In genomic region chr18:55214534-55214933, GRCh38 we compare ENCODE assay signal across 26 cellular contexts.
"Had no signal": no experiment of that assay in that cellular context is flagged by ENCODE, and none has a peak within 500 bp of the region (broad histone marks: within the 10 kb centered on the region; RNA-seq: fewer than 3 reads in every experiment).

No MANE protein-coding gene starts in this region.

- H2AFZ ChIP-seq: neural progenitor cell had no signal

- H3K27me3 ChIP-seq: dorsolateral prefrontal cortex, gastrocnemius medialis, left lung, neural progenitor cell, right atrium auricular region, tibial nerve, upper lobe of left lung had no signal

- H3K4me1 ChIP-seq: gastrocnemius medialis, left lung, prostate gland, right atrium auricular region, tibial nerve, upper lobe of left lung had no signal

- DNase-seq: dorsolateral prefrontal cortex; effector CD4-positive, alpha-beta T cell; foreskin fibroblast; gastrocnemius medialis; head of caudate nucleus; left cardiac atrium; left lung; mesenchymal stem cell; midbrain; naive thymus-derived CD4-positive, alpha-beta T cell; stimulated activated CD4-positive, alpha-beta T cell treated with anti-CD3 and anti-CD28 coated beads, Interleukin-12 subunit alpha, Interleukin-12 subunit beta, amount 100 ng/mL, for 4 hours; stimulated activated CD4-positive, alpha-beta T cell treated with anti-CD3 and anti-CD28 coated beads, Interleukin-1b, Interleukin-23, amount 100 ng/mL, for 48 hours; stimulated activated CD4-positive, alpha-beta T cell treated with anti-CD3 and anti-CD28 coated beads, Interleukin-4, amount 100 ng/mL, for 1 hour; stimulated activated CD8-positive, alpha-beta memory T cell treated with anti-CD3 and anti-CD28 coated beads, Interleukin-4, amount 100 ng/mL, for 48 hours; stimulated activated naive CD4-positive, alpha-beta T cell treated with Interleukin-2 at 50 U/mL for 16 hours; upper lobe of left lung had no signal

- H3K4me3 Mint-ChIP-seq: naive thymus-derived CD4-positive, alpha-beta T cell; nephron; neural progenitor cell had no signal

- H3K36me3 Mint-ChIP-seq: naive thymus-derived CD4-positive, alpha-beta T cell; neural progenitor cell had no signal

- H3K27ac ChIP-seq: dorsolateral prefrontal cortex, epithelial cell of prostate, gastrocnemius medialis, left lung, neural progenitor cell, prostate gland, right atrium auricular region, thoracic aorta, tibial nerve, upper lobe of left lung had no signal

- H3K27ac Mint-ChIP-seq: naive thymus-derived CD4-positive, alpha-beta T cell; nephron; neural progenitor cell had no signal

- H3K36me3 ChIP-seq: gastrocnemius medialis, left lung, neural progenitor cell, prostate gland, right atrium auricular region, thoracic aorta, tibial nerve, upper lobe of left lung had no signal

- H3K4me3 ChIP-seq: dorsolateral prefrontal cortex, gastrocnemius medialis, left lung, neural progenitor cell, prostate gland, right atrium auricular region, smooth muscle cell, thoracic aorta, tibial nerve, upper lobe of left lung had no signal

- H3K9me3 ChIP-seq: gastrocnemius medialis, left lung, prostate gland, right atrium auricular region, thoracic aorta, tibial nerve, upper lobe of left lung had no signal

- ATAC-seq: esophagus mucosa; gastrocnemius medialis; left cardiac atrium; left lung; naive thymus-derived CD4-positive, alpha-beta T cell; sciatic nerve had no signal

- H3K4me1 Mint-ChIP-seq: naive thymus-derived CD4-positive, alpha-beta T cell; nephron had no signal

- H3K9me3 Mint-ChIP-seq: neural progenitor cell had no signal

- H3K4me2 ChIP-seq: neural progenitor cell, smooth muscle cell had no signal

- H3K9ac ChIP-seq: neural progenitor cell had no signal
